In the genomic region with DNA sequence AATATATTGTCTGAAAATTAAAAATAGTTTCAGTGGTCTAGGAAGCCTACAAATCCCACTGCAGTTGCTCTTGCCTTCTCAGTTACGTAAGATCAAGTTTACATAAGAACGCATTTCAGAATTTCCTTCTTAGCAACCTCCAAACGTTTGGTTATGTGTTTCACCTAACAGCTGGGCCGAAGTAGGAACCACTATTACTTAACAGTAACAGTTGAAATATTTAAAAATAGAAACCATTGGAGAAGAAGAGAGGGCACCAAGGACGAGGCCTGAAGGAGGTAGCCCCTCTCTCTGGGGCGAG, we compare ENCODE assay signal across 1 cellular context.
TF ChIP-seq lines count a peak whose summit lies in the region.

No MANE protein-coding gene starts in this region.

TF ChIP-seq in HepG2, 621 proteins besides CTCF, POLR2A, EP300 and RAD21 (continued from another document):
- 0 out of 2 replicates have a peak, but pooled peaks have one; percentile 19 for TF ChIP-seq RARA (CRISPR knock-in tag; IDR thresholded peaks at IDR 0.05)
- peak; percentile 65 for TF ChIP-seq CEBPG (CRISPR knock-in tag; IDR thresholded peaks at IDR 0.05)
- no peak for TF ChIP-seq ZNF747 (CRISPR knock-in tag; IDR thresholded peaks at IDR 0.05; ENCODE audit: borderline replicate concordance)
- TF ChIP-seq LCORL (IDR thresholded peaks at IDR 0.05) = no peak
- TF ChIP-seq LCORL (CRISPR knock-in tag; IDR thresholded peaks at IDR 0.05) = no peak
- no peak for TF ChIP-seq ZNF296 (CRISPR knock-in tag; conservative IDR thresholded peaks at IDR 0.05)
- TF ChIP-seq, protein P1, sequence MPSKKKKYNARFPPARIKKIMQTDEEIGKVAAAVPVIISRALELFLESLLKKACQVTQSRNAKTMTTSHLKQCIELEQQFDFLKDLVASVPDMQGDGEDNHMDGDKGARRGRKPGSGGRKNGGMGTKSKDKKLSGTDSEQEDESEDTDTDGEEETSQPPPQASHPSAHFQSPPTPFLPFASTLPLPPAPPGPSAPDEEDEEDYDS (CRISPR knock-in tag; IDR thresholded peaks at IDR 0.05) = 0 out of 2 replicates have a peak, but pooled peaks have one; percentile 15
- peak; percentile 42 for TF ChIP-seq ELF3 (CRISPR knock-in tag; IDR thresholded peaks at IDR 0.05)
- TF ChIP-seq, protein P2, sequence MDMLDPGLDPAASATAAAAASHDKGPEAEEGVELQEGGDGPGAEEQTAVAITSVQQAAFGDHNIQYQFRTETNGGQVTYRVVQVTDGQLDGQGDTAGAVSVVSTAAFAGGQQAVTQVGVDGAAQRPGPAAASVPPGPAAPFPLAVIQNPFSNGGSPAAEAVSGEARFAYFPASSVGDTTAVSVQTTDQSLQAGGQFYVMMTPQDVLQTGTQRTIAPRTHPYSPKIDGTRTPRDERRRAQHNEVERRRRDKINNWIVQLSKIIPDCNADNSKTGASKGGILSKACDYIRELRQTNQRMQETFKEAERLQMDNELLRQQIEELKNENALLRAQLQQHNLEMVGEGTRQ (IDR thresholded peaks at IDR 0.05; ENCODE audit: low read depth, low read length) = no peak
- TF ChIP-seq, protein P2 (CRISPR knock-in tag; IDR thresholded peaks at IDR 0.05; ENCODE audit: borderline replicate concordance) = no peak
- TF ChIP-seq SNAI1 (CRISPR knock-in tag; IDR thresholded peaks at IDR 0.05; ENCODE audit: borderline replicate concordance) = no peak
- TF ChIP-seq ZNF737 (CRISPR knock-in tag; IDR thresholded peaks at IDR 0.05; ENCODE audit: borderline replicate concordance) = no peak
- TF ChIP-seq FOXK2 (IDR thresholded peaks at IDR 0.05) = no peak
